22 cellular contexts compared by ENCODE assay signal in genomic region chr12:19799886-19800602, GRCh38.
A peak's percentile ranks its signal among the peaks of the same experiment; 100 is the strongest.
DNase-seq lines count a peak whose midpoint lies in the region; ATAC-seq and TF ChIP-seq lines count a peak whose summit lies in the region.
"Had no signal": no experiment of that assay in that cellular context is flagged by ENCODE, and none has a peak within 500 bp of the region (broad histone marks: within the 10 kb centered on the region; RNA-seq: fewer than 3 reads in every experiment).

No MANE protein-coding gene starts in this region.

- DNase-seq in activated CD4-positive, alpha-beta T cell treated with anti-CD3 and anti-CD28 coated beads, Interleukin-2, amount 10 ng/mL, durations not matched to agents 24 days and 14 days = no peak
- DNase-seq in activated CD4-positive, alpha-beta T cell treated with anti-CD3 and anti-CD28 coated beads for 1 hour = no peak
- no peak for DNase-seq in activated T-helper 2 cell treated with anti-CD3 and anti-CD28 coated beads, Interferon-gamma antibody, Interleukin-2, Interleukin-4, amounts not matched to agents 10 μg/mL and 5 μg/mL and 100 μg/mL, durations not matched to agents 14 hours and 24 hours and 36 hours (ENCODE audit: low spot score)
- DNase-seq in fibroblast of pulmonary artery (ENCODE audit: low read depth) (peak; percentile 56), mesothelial cell of epicardium (ENCODE audit: low spot score in 2 of 2, unreplicated experiment in 2 of 2) (no peak), SKM-1 treated with dmso at 0.1 percent for 144 hours (lab: John Stamatoyannopoulos, UW; ENCODE audit: unreplicated experiment) (no peak), Kasumi-1 (lab: John Stamatoyannopoulos, UW) (no peak)
- no peak for DNase-seq in stimulated activated naive CD8-positive, alpha-beta T cell treated with anti-CD3 and anti-CD28 coated beads, Interleukin-15, amount 100 ng/mL, for 72 hours
- DNase-seq: 8988T; activated CD4-positive, alpha-beta T cell treated with anti-CD3 and anti-CD28 coated beads, Interleukin-2, amount 50 U/mL, for 1 hour; activated naive CD8-positive, alpha-beta T cell treated with anti-CD3 and anti-CD28 coated beads, Interleukin-2, amount 10 ng/mL, durations not matched to agents 7 days and 5 days; activated T-cell treated with anti-CD3 and anti-CD28 coated beads, Interleukin-2, amount 50 U/mL, for 48 hours; effector memory CD8-positive, alpha-beta T cell; hippocampal formation; midbrain; NCI-H1417; stimulated activated CD8-positive, alpha-beta memory T cell treated with anti-CD3 and anti-CD28 coated beads, Interleukin-4, amount 100 ng/mL, for 48 hours; thyroid gland had no signal

- H3K4me3 ChIP-seq in fibroblast of pulmonary artery (replicated peaks; ENCODE audit: low read depth, low read length) = no peak overlapping the region
- H3K4me3 ChIP-seq: BLaER1 treated with 17β-estradiol and CSF1 and Interleukin-3, amounts not matched to agents 10 nM and 100 nM; prostate gland; thyroid gland had no signal

- no peaks in the 10 kb centered on the region for H3K36me3 Mint-ChIP-seq in activated CD4-positive, alpha-beta T cell treated with anti-CD3 and anti-CD28 coated beads, Interleukin-2, amount 10 ng/mL, durations not matched to agents 24 days and 14 days (ENCODE audit: low read depth)
- peaks cover 3% of the 10 kb centered on the region for H3K36me3 Mint-ChIP-seq in activated T-helper 2 cell treated with anti-CD3 and anti-CD28 coated beads, Interferon-gamma antibody, Interleukin-2, Interleukin-4, amounts not matched to agents 10 μg/mL and 5 μg/mL and 100 μg/mL, durations not matched to agents 14 hours and 24 hours and 36 hours (ENCODE audit: low read depth)
- no peaks in the 10 kb centered on the region for H3K36me3 Mint-ChIP-seq in mesothelial cell of epicardium

- peak overlapping the region; percentile 14 for H3K27ac Mint-ChIP-seq in activated CD4-positive, alpha-beta T cell treated with anti-CD3 and anti-CD28 coated beads, Interleukin-2, amount 10 ng/mL, durations not matched to agents 24 days and 14 days
- H3K27ac Mint-ChIP-seq in activated T-helper 2 cell treated with anti-CD3 and anti-CD28 coated beads, Interferon-gamma antibody, Interleukin-2, Interleukin-4, amounts not matched to agents 10 μg/mL and 5 μg/mL and 100 μg/mL, durations not matched to agents 14 hours and 24 hours and 36 hours = peak overlapping the region; percentile 89
- H3K27ac Mint-ChIP-seq in stimulated activated naive CD8-positive, alpha-beta T cell treated with anti-CD3 and anti-CD28 coated beads, Interleukin-15, amount 100 ng/mL, for 72 hours = peak overlapping the region in 1 of 2 donors; percentile 75
- no peak overlapping the region for H3K27ac Mint-ChIP-seq in mesothelial cell of epicardium
- H3K27ac Mint-ChIP-seq: activated naive CD8-positive, alpha-beta T cell treated with anti-CD3 and anti-CD28 coated beads, Interleukin-2, amount 10 ng/mL, durations not matched to agents 7 days and 5 days; effector memory CD8-positive, alpha-beta T cell had no signal

- H3K27me3 Mint-ChIP-seq in activated CD4-positive, alpha-beta T cell treated with anti-CD3 and anti-CD28 coated beads, Interleukin-2, amount 10 ng/mL, durations not matched to agents 24 days and 14 days = no peaks in the 10 kb centered on the region
- no peaks in the 10 kb centered on the region for H3K27me3 Mint-ChIP-seq in activated T-helper 2 cell treated with anti-CD3 and anti-CD28 coated beads, Interferon-gamma antibody, Interleukin-2, Interleukin-4, amounts not matched to agents 10 μg/mL and 5 μg/mL and 100 μg/mL, durations not matched to agents 14 hours and 24 hours and 36 hours (ENCODE audit: low read depth)
- H3K27me3 Mint-ChIP-seq in stimulated activated naive CD8-positive, alpha-beta T cell treated with anti-CD3 and anti-CD28 coated beads, Interleukin-15, amount 100 ng/mL, for 72 hours = no peaks in the 10 kb centered on the region
- no peaks in the 10 kb centered on the region for H3K27me3 Mint-ChIP-seq in mesothelial cell of epicardium (ENCODE audit: low read depth)

- H3K4me3 Mint-ChIP-seq in activated CD4-positive, alpha-beta T cell treated with anti-CD3 and anti-CD28 coated beads, Interleukin-2, amount 10 ng/mL, durations not matched to agents 24 days and 14 days = no peak overlapping the region
- no peak overlapping the region for H3K4me3 Mint-ChIP-seq in activated T-helper 2 cell treated with anti-CD3 and anti-CD28 coated beads, Interferon-gamma antibody, Interleukin-2, Interleukin-4, amounts not matched to agents 10 μg/mL and 5 μg/mL and 100 μg/mL, durations not matched to agents 14 hours and 24 hours and 36 hours (ENCODE audit: low read depth)
- H3K4me3 Mint-ChIP-seq in stimulated activated naive CD8-positive, alpha-beta T cell treated with anti-CD3 and anti-CD28 coated beads, Interleukin-15, amount 100 ng/mL, for 72 hours = peak overlapping the region; percentile 41 to 42
- H3K4me3 Mint-ChIP-seq in mesothelial cell of epicardium = no peak overlapping the region
- H3K4me3 Mint-ChIP-seq: activated naive CD8-positive, alpha-beta T cell treated with anti-CD3 and anti-CD28 coated beads, Interleukin-2, amount 10 ng/mL, durations not matched to agents 7 days and 5 days; central memory CD8-positive, alpha-beta T cell; effector memory CD8-positive, alpha-beta T cell had no signal

- intact Hi-C loops in activated CD4-positive, alpha-beta T cell treated with anti-CD3 and anti-CD28 coated beads, Interleukin-2, amount 10 ng/mL, durations not matched to agents 24 days and 14 days (cut with micrococcal nuclease) = loop anchor here (5.0 kb wide), 1 partner anchor 123 kb away; no protein-coding TSS in a partner anchor
- intact Hi-C loops in activated T-helper 2 cell treated with anti-CD3 and anti-CD28 coated beads, Interferon-gamma antibody, Interleukin-2, Interleukin-4, amounts not matched to agents 10 μg/mL and 5 μg/mL and 100 μg/mL, durations not matched to agents 14 hours and 24 hours and 36 hours (cut with micrococcal nuclease) = loop anchor here (2.0 to 10.0 kb wide), 3 partner anchors 43 to 1655 kb away; no protein-coding TSS in a partner anchor

- peaks cover 2% of the 10 kb centered on the region for H3K4me1 Mint-ChIP-seq in activated CD4-positive, alpha-beta T cell treated with anti-CD3 and anti-CD28 coated beads, Interleukin-2, amount 10 ng/mL, durations not matched to agents 24 days and 14 days
- H3K4me1 Mint-ChIP-seq in activated T-helper 2 cell treated with anti-CD3 and anti-CD28 coated beads, Interferon-gamma antibody, Interleukin-2, Interleukin-4, amounts not matched to agents 10 μg/mL and 5 μg/mL and 100 μg/mL, durations not matched to agents 14 hours and 24 hours and 36 hours (ENCODE audit: low read depth) = peaks cover 21% of the 10 kb centered on the region
- peaks cover 18% of the 10 kb centered on the region for H3K4me1 Mint-ChIP-seq in stimulated activated naive CD8-positive, alpha-beta T cell treated with anti-CD3 and anti-CD28 coated beads, Interleukin-15, amount 100 ng/mL, for 72 hours
- no peaks in the 10 kb centered on the region for H3K4me1 Mint-ChIP-seq in mesothelial cell of epicardium

- H3K9me3 Mint-ChIP-seq in activated CD4-positive, alpha-beta T cell treated with anti-CD3 and anti-CD28 coated beads, Interleukin-2, amount 10 ng/mL, durations not matched to agents 24 days and 14 days = no peaks in the 10 kb centered on the region
- H3K9me3 Mint-ChIP-seq in activated T-helper 2 cell treated with anti-CD3 and anti-CD28 coated beads, Interferon-gamma antibody, Interleukin-2, Interleukin-4, amounts not matched to agents 10 μg/mL and 5 μg/mL and 100 μg/mL, durations not matched to agents 14 hours and 24 hours and 36 hours = peaks cover 12% of the 10 kb centered on the region
- no peaks in the 10 kb centered on the region for H3K9me3 Mint-ChIP-seq in stimulated activated naive CD8-positive, alpha-beta T cell treated with anti-CD3 and anti-CD28 coated beads, Interleukin-15, amount 100 ng/mL, for 72 hours
- H3K9me3 Mint-ChIP-seq in mesothelial cell of epicardium = peaks cover 4% of the 10 kb centered on the region
- H3K9me3 Mint-ChIP-seq: central memory CD8-positive, alpha-beta T cell; effector memory CD8-positive, alpha-beta T cell had no signal

- TF ChIP-seq CTCF in fibroblast of pulmonary artery (IDR thresholded peaks at IDR 0.05; ENCODE audit: low read length, missing control alignments) (no peak), mesothelial cell of epicardium (IDR thresholded peaks at IDR 0.05; ENCODE audit: unreplicated experiment) (no peak)

- ATAC-seq in stimulated activated naive CD8-positive, alpha-beta T cell treated with anti-CD3 and anti-CD28 coated beads, Interleukin-15, amount 100 ng/mL, for 72 hours = no peak
- ATAC-seq: effector memory CD8-positive, alpha-beta T cell; Panc1 had no signal

Comparison
In these comparisons a context has a peak if more than half of its experiments do, and no peak if none do; other contexts are left out.
1. H3K4me3 Mint-ChIP-seq: peak in stimulated activated naive CD8-positive, alpha-beta T cell treated with anti-CD3 and anti-CD28 coated beads, Interleukin-15, amount 100 ng/mL, for 72 hours (2 of 2); none in activated CD4-positive, alpha-beta T cell treated with anti-CD3 and anti-CD28 coated beads, Interleukin-2, amount 10 ng/mL, durations not matched to agents 24 days and 14 days (single experiment), activated T-helper 2 cell treated with anti-CD3 and anti-CD28 coated beads, Interferon-gamma antibody, Interleukin-2, Interleukin-4, amounts not matched to agents 10 μg/mL and 5 μg/mL and 100 μg/mL, durations not matched to agents 14 hours and 24 hours and 36 hours (single experiment) and mesothelial cell of epicardium (single experiment).